ENCODE assay signal across 8 cellular contexts in genomic region chr2:202910250-202910649, GRCh38. TPM values are rescaled to one million over a fixed set of nuclear protein-coding genes. Genes with fewer than 3 reads are reported as not detected.
DNase-seq lines count a peak whose midpoint lies in the region; FAIRE-seq and TF ChIP-seq lines count a peak whose summit lies in the region.
"Not testable (repeated sequence)": the region's sequence is repeated elsewhere in the genome, so short reads cannot be mapped to it uniquely, and the experiment has no call there.

No MANE protein-coding gene starts in this region.

- H4K5ac ChIP-seq in H1 (ENCODE audit: insufficient read length, low read depth, low read length), result not testable (repeated sequence)

- not testable (repeated sequence) for H2AK5ac ChIP-seq in H1 (ENCODE audit: low read depth, low read length)

- not testable (repeated sequence) for H3K4me1 ChIP-seq in Caco-2; H1 (replicated peaks in 1 of 4; ENCODE audit: control insufficient read depth in 3 of 4, insufficient read depth in 4 of 4, low read length in 3 of 4); iPS-15b (ENCODE audit: control insufficient read depth, insufficient read depth, low read length)
- peaks cover 13 to 46% (median 31%) of the 10 kb centered on the region in 4 donors for H3K4me1 ChIP-seq in stomach

- not testable (repeated sequence) for H3K9me3 ChIP-seq in Caco-2; H1 (ENCODE audit: insufficient read depth in 2 of 2, low read depth in 1 of 2, low read length in 1 of 2); iPS-15b (ENCODE audit: control insufficient read depth, insufficient read depth, low read length); neural cell (ENCODE audit: low read length); stomach

- not testable (repeated sequence) for FAIRE-seq in H1 (lab: Jason Lieb, UNC)

- peaks cover 12% of the 10 kb centered on the region for H3K4me1 Mint-ChIP-seq in Caco-2 (ENCODE audit: low read depth, unreplicated experiment)
- peaks cover 9 to 26% (median 17%) of the 10 kb centered on the region in 3 donors for H3K4me1 Mint-ChIP-seq in IgD-negative memory B cell
- peaks cover 18% of the 10 kb centered on the region for H3K4me1 Mint-ChIP-seq in T-helper 1 cell treated with Interleukin-12 subunit alpha and Interleukin-12 subunit beta and Interleukin-4 antibody, amounts not matched to agents 30 μg/mL and 1 μg/mL, for 36 hours (ENCODE audit: low read depth)
- peaks cover 28% of the 10 kb centered on the region for H3K4me1 Mint-ChIP-seq in activated naive CD8-positive, alpha-beta T cell treated with anti-CD3 and anti-CD28 coated beads for 36 hours

- not testable (repeated sequence) for TF ChIP-seq POLR2A in H1 (IDR thresholded peaks at IDR 0.05; ENCODE audit: control extremely low read depth in 1 of 2, low read depth in 2 of 2, low read length in 2 of 2); stomach (IDR thresholded peaks at IDR 0.05)

- not testable (repeated sequence) for H3K9me2 ChIP-seq in neural cell (ENCODE audit: insufficient read depth, low read length)

- not testable (repeated sequence) for TF ChIP-seq RAD21 in H1 (IDR thresholded peaks at IDR 0.05 in 1 of 2, conservative IDR thresholded peaks at IDR 0.05 in 1 of 2; ENCODE audit: low read depth in 2 of 2, low read length in 2 of 2); neural cell (conservative IDR thresholded peaks at IDR 0.05)

- not testable (repeated sequence) for H2AFZ ChIP-seq in H1 (ENCODE audit: low read length); neural cell (ENCODE audit: low read depth, low read length)

- not testable (repeated sequence) for TF ChIP-seq CTCF in Caco-2 (IDR thresholded peaks at IDR 0.05; ENCODE audit: insufficient read depth in 1 of 2, low read depth in 1 of 2, low read length in 1 of 2, severe bottlenecking in 1 of 2, unreplicated experiment in 1 of 2); H1 (IDR thresholded peaks at IDR 0.05; ENCODE audit: control extremely low read depth in 1 of 3, insufficient read depth in 1 of 3, low read depth in 1 of 3, low read length in 3 of 3); neural cell (IDR thresholded peaks at IDR 0.05; ENCODE audit: poor library complexity, severe bottlenecking); stomach (IDR thresholded peaks at IDR 0.05)

- not testable (repeated sequence) for H3K27me3 Mint-ChIP-seq in Caco-2 (ENCODE audit: insufficient read depth, unreplicated experiment); IgD-negative memory B cell; T-helper 1 cell treated with Interleukin-12 subunit alpha and Interleukin-12 subunit beta and Interleukin-4 antibody, amounts not matched to agents 30 μg/mL and 1 μg/mL, for 36 hours (ENCODE audit: low read depth); activated naive CD8-positive, alpha-beta T cell treated with anti-CD3 and anti-CD28 coated beads for 36 hours

- POLR2A ChIA-PET in Caco-2 (lab: Charles Lee), result not testable (repeated sequence)
- POLR2A ChIA-PET in H1 (lab: Charles Lee; ENCODE audit: partially characterized antibody), result interaction anchor here (1.7 to 2.6 kb wide), 6 partner anchors 14 to 329 kb away, joined by 7 to 10 read pairs (median 8); partner anchors contain the start of genes CYP20A1 and ICA1L

- H3K79me1 ChIP-seq in H1 (ENCODE audit: low read depth, low read length), result not testable (repeated sequence)

- not testable (repeated sequence) for H3K27me3 ChIP-seq in Caco-2 (replicated peaks; ENCODE audit: control insufficient read depth, insufficient read depth, low read length); H1 (replicated peaks in 1 of 4; ENCODE audit: control insufficient read depth in 3 of 4, extremely low read depth in 1 of 4, insufficient read depth in 3 of 4, low read length in 3 of 4); iPS-15b (ENCODE audit: control insufficient read depth, insufficient read depth, low read length); neural cell (ENCODE audit: insufficient read depth, low read depth, low read length); stomach

- H3K4ac ChIP-seq in H1 (replicated peaks; ENCODE audit: insufficient read length, low read depth, low read length), result not testable (repeated sequence)

- H4K8ac ChIP-seq in H1 (ENCODE audit: extremely low read depth, insufficient read depth, low read length), result not testable (repeated sequence)

- H3K4me2 ChIP-seq in H1 (ENCODE audit: insufficient read depth in 1 of 2, low read depth in 2 of 2, low read length in 2 of 2), result peak overlapping the region; percentile 58 to 79
- peak overlapping the region; percentile 97 for H3K4me2 ChIP-seq in neural cell (ENCODE audit: low read length)

- not testable (repeated sequence) for H3K18ac ChIP-seq in H1 (ENCODE audit: extremely low read depth, low read length)

- H4K20me1 ChIP-seq in H1 (replicated peaks in 1 of 2; ENCODE audit: control insufficient read depth in 1 of 2, insufficient read depth in 2 of 2, low read length in 2 of 2); neural cell (ENCODE audit: insufficient read depth): not testable (repeated sequence)

- not testable (repeated sequence) for H3K9ac ChIP-seq in H1 (replicated peaks in 1 of 4; ENCODE audit: extremely low read depth in 1 of 4, low read depth in 3 of 4, low read length in 3 of 4)
- H3K9ac ChIP-seq in iPS-15b (ENCODE audit: low read depth, low read length) (peak overlapping the region; percentile 77), neural cell (ENCODE audit: low read length) (peak overlapping the region; percentile 90)

- H2BK15ac ChIP-seq in H1 (ENCODE audit: low read length), result not testable (repeated sequence)

- not testable (repeated sequence) for H3K23ac ChIP-seq in H1 (ENCODE audit: insufficient read length)

- H3K79me2 ChIP-seq in H1 (ENCODE audit: control insufficient read depth in 1 of 2, insufficient read depth in 2 of 2, low read length in 2 of 2), result peaks cover 20 to 62% of the 10 kb centered on the region in 2 experiments
- peaks cover 26% of the 10 kb centered on the region for H3K79me2 ChIP-seq in neural cell (replicated peaks; ENCODE audit: insufficient read depth, low read length)

- DNase-seq in Caco-2; activated naive CD8-positive, alpha-beta T cell treated with anti-CD3 and anti-CD28 coated beads for 36 hours; H1 (ENCODE audit: low read depth in 1 of 2, low spot score in 2 of 2); stomach: not testable (repeated sequence)

- H2BK5ac ChIP-seq in H1 (ENCODE audit: low read depth, low read length), result not testable (repeated sequence)

- not testable (repeated sequence) for H2BK12ac ChIP-seq in H1 (ENCODE audit: low read depth, low read length)

- H3K4me3 ChIP-seq in Caco-2 (ENCODE audit: low read depth, low read length) (peak overlapping the region; percentile 55), H1 (ENCODE audit: extremely low read depth in 1 of 4, insufficient read depth in 2 of 4, low read depth in 3 of 4, low read length in 4 of 4) (peak overlapping the region in 3 of 4 experiments; percentile 96 to 99 (median 98); a peak in 7 of 8 replicates), iPS-15b (ENCODE audit: low read depth, low read length) (peak overlapping the region; percentile 100), neural cell (ENCODE audit: low read length) (peak overlapping the region; percentile 93), stomach (peak overlapping the region; percentile 60 to 87 (median 78))

- peak overlapping the region; percentile 29 for H3K27ac Mint-ChIP-seq in Caco-2 (ENCODE audit: unreplicated experiment)
- not testable (repeated sequence) for H3K27ac Mint-ChIP-seq in IgD-negative memory B cell; T-helper 1 cell treated with Interleukin-12 subunit alpha and Interleukin-12 subunit beta and Interleukin-4 antibody, amounts not matched to agents 30 μg/mL and 1 μg/mL, for 36 hours
- peak overlapping the region; percentile 38 for H3K27ac Mint-ChIP-seq in activated naive CD8-positive, alpha-beta T cell treated with anti-CD3 and anti-CD28 coated beads for 36 hours

- BruUV-seq in Caco-2 (replicated peaks; lab: Mats Ljungman, UMichigan), result not testable (repeated sequence)

- not testable (repeated sequence) for H3K27ac ChIP-seq in H1 (ENCODE audit: low read depth, low read length); neural cell (ENCODE audit: low read length); stomach

- H3K23me2 ChIP-seq in H1 (ENCODE audit: low read depth, low read length), result not testable (repeated sequence)

- TF ChIP-seq EP300 in H1 (IDR thresholded peaks at IDR 0.05; ENCODE audit: borderline replicate concordance in 1 of 2, low read depth in 2 of 2, low read length in 2 of 2); neural cell (conservative IDR thresholded peaks at IDR 0.05; ENCODE audit: poor library complexity, severe bottlenecking); stomach (IDR thresholded peaks at IDR 0.05): not testable (repeated sequence)

- 89% methylated on average over 5 of the region's 5 CpGs; no CpG with 5 or more reads in 1 of the 2 experiments for WGBS in H1 (ENCODE audit: extremely low coverage in 1 of 2, insufficient coverage in 1 of 2, insufficient read length in 1 of 2, insufficient replicate concordance in 2 of 2, low coverage in 1 of 2, low lambda C conversion rate in 2 of 2, missing lambda C conversion rate in 1 of 2), 2 experiments
- 64 to 88% (median 68%) methylated on average over 5 of the region's 5 CpGs for WGBS in stomach, 5 donors

- H2BK120ac ChIP-seq in H1 (replicated peaks; ENCODE audit: low read depth, low read length), result not testable (repeated sequence)

- H3K56ac ChIP-seq in H1 (replicated peaks; ENCODE audit: insufficient read length, low read depth, low read length), result not testable (repeated sequence)

- H2BK20ac ChIP-seq in H1 (ENCODE audit: low read length), result not testable (repeated sequence)

- peak overlapping the region; percentile 97 for H3K4me3 Mint-ChIP-seq in Caco-2 (ENCODE audit: unreplicated experiment)
- peak overlapping the region in 3 of 4 donors; percentile 74 to 99 (median 98) for H3K4me3 Mint-ChIP-seq in IgD-negative memory B cell
- peak overlapping the region; percentile 98 for H3K4me3 Mint-ChIP-seq in T-helper 1 cell treated with Interleukin-12 subunit alpha and Interleukin-12 subunit beta and Interleukin-4 antibody, amounts not matched to agents 30 μg/mL and 1 μg/mL, for 36 hours
- peak overlapping the region; percentile 96 for H3K4me3 Mint-ChIP-seq in activated naive CD8-positive, alpha-beta T cell treated with anti-CD3 and anti-CD28 coated beads for 36 hours

- not testable (repeated sequence) for H3K14ac ChIP-seq in H1 (ENCODE audit: insufficient read length)

- not testable (repeated sequence) for H3K36me3 ChIP-seq in Caco-2 (ENCODE audit: control insufficient read depth, insufficient read depth, low read length); iPS-15b (ENCODE audit: control insufficient read depth, insufficient read depth, low read length); neural cell (ENCODE audit: insufficient read depth, low read length)
- H3K36me3 ChIP-seq in H1 (ENCODE audit: control insufficient read depth in 2 of 4, insufficient read depth in 4 of 4, low read length in 3 of 4), result peaks cover 0 to 21% (median 3%) of the 10 kb centered on the region in 4 experiments; a peak in 2 of 8 replicates
- peaks cover 0 to 18% (median 16%) of the 10 kb centered on the region in 4 donors for H3K36me3 ChIP-seq in stomach

- intact Hi-C loops in Caco-2 (cut with micrococcal nuclease; ENCODE audit: unreplicated experiment), result loop anchor here (5.0 to 10.0 kb wide), 2 partner anchors 185 to 327 kb away; partner anchors contain the start of gene CYP20A1
- intact Hi-C loops in stomach (cut with DNase I; ENCODE audit: low total_unique reads), result not testable (repeated sequence)

- H3K9me3 Mint-ChIP-seq in Caco-2 (ENCODE audit: unreplicated experiment); IgD-negative memory B cell; T-helper 1 cell treated with Interleukin-12 subunit alpha and Interleukin-12 subunit beta and Interleukin-4 antibody, amounts not matched to agents 30 μg/mL and 1 μg/mL, for 36 hours; activated naive CD8-positive, alpha-beta T cell treated with anti-CD3 and anti-CD28 coated beads for 36 hours: not testable (repeated sequence)

- H3F3A ChIP-seq in neural cell (ENCODE audit: insufficient read depth, low read length, poor library complexity, severe bottlenecking), result not testable (repeated sequence)

- not testable (repeated sequence) for H4K91ac ChIP-seq in H1 (replicated peaks; ENCODE audit: insufficient read length, low read length)

- CTCF ChIA-PET in Caco-2 (lab: Charles Lee), result not testable (repeated sequence)
- CTCF ChIA-PET in H1 (lab: Charles Lee; ENCODE audit: partially characterized antibody), result interaction anchor here (1.0 kb wide), 1 partner anchor 322 kb away, joined by 4 read pairs; no protein-coding TSS in a partner anchor

- peaks cover 32% of the 10 kb centered on the region for H3K36me3 Mint-ChIP-seq in Caco-2 (ENCODE audit: insufficient read depth, unreplicated experiment)
- H3K36me3 Mint-ChIP-seq in IgD-negative memory B cell, result not testable (repeated sequence)
- H3K36me3 Mint-ChIP-seq in T-helper 1 cell treated with Interleukin-12 subunit alpha and Interleukin-12 subunit beta and Interleukin-4 antibody, amounts not matched to agents 30 μg/mL and 1 μg/mL, for 36 hours (ENCODE audit: low read depth), result peaks cover 12% of the 10 kb centered on the region
- H3K36me3 Mint-ChIP-seq in activated naive CD8-positive, alpha-beta T cell treated with anti-CD3 and anti-CD28 coated beads for 36 hours, result peaks cover 37% of the 10 kb centered on the region

RNA-seq across cellular contexts. Expression of gene WDR12, which starts 1.2 kb away (rescaled TPM):
- total RNA-seq in Caco-2 (2022) (117 and 118 TPM in 2 replicates), stomach (10 to 100 TPM in 2 of 5 donors, 1 to 10 TPM in 2, not detected in 1; 1.7 to 40.9 (median 11.1) TPM)
- polyA plus RNA-seq in IgD-negative memory B cell (16.6 TPM), H1 (2011; rRNA removed) (9.7 and 25.0 TPM in 2 replicates), neural cell (26.8 and 32.9 TPM in 2 replicates), stomach (10 to 100 TPM in 2 of 3 donors, 1 to 10 TPM in 1; 9.3 to 18.3 (median 10.1) TPM)
- total RNA-seq in activated naive CD8-positive, alpha-beta T cell treated with anti-CD3 and anti-CD28 coated beads for 36 hours, result 100 to 1,000 TPM; 158 to 174 TPM
- 150 and 183 TPM in 2 replicates for total RNA-seq in H1 (2021; fragmentation: NEBNext Ultra II Directional; extraction: Animal tissue kit (Norgen Biotek cat#: 25700))
- 46.2 TPM for polyA plus RNA-seq in H1 (2011; cell fraction: cytosol; rRNA removed)
- 16.7 TPM for polyA plus RNA-seq in H1 (2011; cell fraction: nucleus; rRNA removed)
- 80.4 to 122 TPM (median 91.6 TPM) in 4 replicates for polyA plus RNA-seq in H1 (2012, experiment 1 of 2)
- polyA plus RNA-seq in H1 (2012, experiment 2 of 2), result 8.0 TPM
- 69.7 TPM for polyA plus RNA-seq in H1 (2013, experiment 1 of 2)
- polyA plus RNA-seq in H1 (2013, experiment 2 of 2), result 67.6 TPM
- 29.1 and 43.1 TPM in 2 replicates for polyA minus RNA-seq in H1 (2011; rRNA and poly(A)+ RNA removed)
- 43.7 TPM for polyA minus RNA-seq in H1 (2011; cell fraction: cytosol; rRNA and poly(A)+ RNA removed)
- 24.5 TPM for polyA minus RNA-seq in H1 (2011; cell fraction: nucleus; rRNA and poly(A)+ RNA removed)
- 22.0 and 35.3 TPM in 2 replicates for polyA minus RNA-seq in neural cell

RNA-seq across cellular contexts. Expression of gene CARF, which starts 1.8 kb away (rescaled TPM):
- total RNA-seq in Caco-2 (2022) (4.3 and 4.9 TPM in 2 replicates), stomach (10 to 100 TPM; 16.5 to 30.9 (median 23.9) TPM)
- polyA plus RNA-seq in IgD-negative memory B cell (7.7 TPM), H1 (2011; rRNA removed) (1.6 and 2.0 TPM in 2 replicates), neural cell (20.1 and 32.2 TPM in 2 replicates), stomach (1 to 10 TPM; 1.8 to 5.2 (median 2.3) TPM)
- 1 to 10 TPM; 3.5 to 4.2 TPM for total RNA-seq in activated naive CD8-positive, alpha-beta T cell treated with anti-CD3 and anti-CD28 coated beads for 36 hours
- total RNA-seq in H1 (2021; fragmentation: NEBNext Ultra II Directional; extraction: Animal tissue kit (Norgen Biotek cat#: 25700)), result 1.9 and 2.6 TPM in 2 replicates
- 2.9 TPM for polyA plus RNA-seq in H1 (2011; cell fraction: cytosol; rRNA removed)
- polyA plus RNA-seq in H1 (2011; cell fraction: nucleus; rRNA removed), result 3.8 TPM
- 2.1 to 3.5 TPM (median 2.8 TPM) in 4 replicates for polyA plus RNA-seq in H1 (2012, experiment 1 of 2)
- polyA plus RNA-seq in H1 (2012, experiment 2 of 2), result 0.12 TPM
- polyA plus RNA-seq in H1 (2013, experiment 1 of 2), result 3.1 TPM
- polyA plus RNA-seq in H1 (2013, experiment 2 of 2), result 2.4 TPM
- 6.6 and 12.1 TPM in 2 replicates for polyA minus RNA-seq in H1 (2011; rRNA and poly(A)+ RNA removed)
- polyA minus RNA-seq in H1 (2011; cell fraction: cytosol; rRNA and poly(A)+ RNA removed), result 3.9 TPM
- 15.4 TPM for polyA minus RNA-seq in H1 (2011; cell fraction: nucleus; rRNA and poly(A)+ RNA removed)
- polyA minus RNA-seq in neural cell, result 34.3 and 45.6 TPM in 2 replicates

RNA-seq across cellular contexts. Expression of gene ICA1L, which starts 38.7 kb away (rescaled TPM):
- total RNA-seq in Caco-2 (2022) (3.7 and 5.5 TPM in 2 replicates), stomach (10 to 100 TPM in 3 of 5 donors, 1 to 10 TPM in 1, under 1 TPM in 1; 0.87 to 36.7 (median 16.5) TPM)
- polyA plus RNA-seq in IgD-negative memory B cell (2.2 TPM), H1 (2011; rRNA removed) (0.71 and 1.1 TPM in 2 replicates), neural cell (61.2 and 61.4 TPM in 2 replicates), stomach (1 to 10 TPM; 1.2 to 2.7 (median 1.8) TPM)
- total RNA-seq in activated naive CD8-positive, alpha-beta T cell treated with anti-CD3 and anti-CD28 coated beads for 36 hours, result 1 to 10 TPM; 7.5 to 8.0 TPM
- total RNA-seq in H1 (2021; fragmentation: NEBNext Ultra II Directional; extraction: Animal tissue kit (Norgen Biotek cat#: 25700)), result 3.4 TPM in 2 replicates
- polyA plus RNA-seq in H1 (2011; cell fraction: cytosol; rRNA removed), result 1.3 TPM
- polyA plus RNA-seq in H1 (2011; cell fraction: nucleus; rRNA removed), result 2.5 TPM
- polyA plus RNA-seq in H1 (2012, experiment 1 of 2), result 0.95 to 2.5 TPM (median 1.2 TPM) in 4 replicates
- 0.08 TPM for polyA plus RNA-seq in H1 (2012, experiment 2 of 2)
- 2.1 TPM for polyA plus RNA-seq in H1 (2013, experiment 1 of 2)
- polyA plus RNA-seq in H1 (2013, experiment 2 of 2), result 1.7 TPM
- 2.3 and 5.7 TPM in 2 replicates for polyA minus RNA-seq in H1 (2011; rRNA and poly(A)+ RNA removed)
- polyA minus RNA-seq in H1 (2011; cell fraction: cytosol; rRNA and poly(A)+ RNA removed), result 1.8 TPM
- 7.6 TPM for polyA minus RNA-seq in H1 (2011; cell fraction: nucleus; rRNA and poly(A)+ RNA removed)
- polyA minus RNA-seq in neural cell, result 73.0 and 81.3 TPM in 2 replicates
